11 cellular contexts compared by ENCODE assay signal in the genomic region with DNA sequence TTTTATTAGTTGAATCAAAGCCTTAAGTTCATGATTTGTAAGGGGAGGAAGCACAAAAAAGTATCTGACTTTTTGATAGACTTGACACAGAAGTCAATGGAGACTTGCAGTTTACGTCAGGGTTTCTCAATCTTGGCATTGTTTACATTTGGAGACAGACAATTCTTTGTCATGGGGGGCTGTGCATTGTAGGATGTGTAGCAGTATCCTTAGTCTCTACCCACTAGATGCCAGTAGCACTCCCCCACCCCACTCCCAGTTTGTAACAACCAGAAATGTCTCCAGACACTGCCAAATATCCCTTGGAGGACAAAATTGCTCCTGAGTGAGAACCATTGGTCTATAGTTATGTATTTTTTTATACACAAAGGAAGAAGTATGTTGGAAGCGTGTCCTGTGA.
DNase-seq lines count a peak whose midpoint lies in the region; TF ChIP-seq lines count a peak whose summit lies in the region.
"Had no signal": no experiment of that assay in that cellular context is flagged by ENCODE, and none has a peak within 500 bp of the region (broad histone marks: within the 10 kb centered on the region; RNA-seq: fewer than 3 reads in every experiment).

No MANE protein-coding gene starts in this region.

- no peaks in the 10 kb centered on the region for H3K79me2 ChIP-seq in Karpas-422 (ENCODE audit: low read length)

- no peaks in the 10 kb centered on the region for H4K20me1 ChIP-seq in Karpas-422 (ENCODE audit: insufficient read depth, low read depth, low read length)

- H3K36me3 ChIP-seq in kidney epithelial cell (ENCODE audit: control insufficient read depth, insufficient read depth, low read length): no peaks in the 10 kb centered on the region
- no peaks in the 10 kb centered on the region for H3K36me3 ChIP-seq in colonic mucosa
- H3K36me3 ChIP-seq in Karpas-422 (ENCODE audit: insufficient read depth, low read length): no peaks in the 10 kb centered on the region
- H3K36me3 ChIP-seq: pancreas had no signal

- H3K9me3 ChIP-seq in AG04450 (ENCODE audit: control insufficient read depth, insufficient read depth, low read length) (no peaks in the 10 kb centered on the region; the same call in 1 of the 2 replicates), colonic mucosa (no peaks in the 10 kb centered on the region), Karpas-422 (ENCODE audit: low read length) (no peaks in the 10 kb centered on the region)
- H3K9me3 ChIP-seq: pancreas had no signal

- H3K27me3 ChIP-seq in AG04450 (ENCODE audit: control insufficient read depth, insufficient read depth, low read length) (no peaks in the 10 kb centered on the region), kidney epithelial cell (ENCODE audit: control insufficient read depth, insufficient read depth, low read length) (no peaks in the 10 kb centered on the region), colonic mucosa (no peaks in the 10 kb centered on the region), Karpas-422 (ENCODE audit: low read length) (no peaks in the 10 kb centered on the region)
- H3K27me3 ChIP-seq: pancreas had no signal

- DNase-seq in AG04450 (ENCODE audit: low read depth, low spot score) (no peak), HFF-Myc (ENCODE audit: extremely low read depth, low read depth) (no peak), brain pericyte (ENCODE audit: low read depth, low spot score) (peak; percentile 5), kidney epithelial cell (ENCODE audit: low read depth) (no peak), colonic mucosa (no peak), Karpas-422 (no peak), NCI-H1048 (lab: John Stamatoyannopoulos, UW) (no peak), DMS 273 (lab: John Stamatoyannopoulos, UW; ENCODE audit: unreplicated experiment) (no peak)
- DNase-seq: immature natural killer cell; stimulated activated CD4-positive, alpha-beta T cell treated with anti-CD3 and anti-CD28 coated beads, Interleukin-4, amount 100 ng/mL, for 4 hours had no signal

- POLR2A ChIA-PET in AG04450 (lab: Yijun Ruan, JAX): no interaction called here

- CTCF ChIA-PET in AG04450 (lab: Charles Lee): interaction anchor here (1.0 kb wide), 1 partner anchor 46 kb away, joined by 3 read pairs; no protein-coding TSS in a partner anchor

- H3K9ac ChIP-seq in colonic mucosa (ENCODE audit: low read depth in 2 of 2, low read length in 2 of 2) (no peak overlapping the region), Karpas-422 (ENCODE audit: low read length) (no peak overlapping the region)

- H3K4me1 ChIP-seq in colonic mucosa (no peaks in the 10 kb centered on the region), Karpas-422 (ENCODE audit: low read length) (no peaks in the 10 kb centered on the region)
- H3K4me1 ChIP-seq: pancreas had no signal

- no peak overlapping the region for H2AFZ ChIP-seq in Karpas-422 (ENCODE audit: low read length)

- H3K4me3 ChIP-seq in AG04450 (ENCODE audit: low read depth, low read length) (no peak overlapping the region), HFF-Myc (replicated peaks; ENCODE audit: low read depth, low read length) (no peak overlapping the region), kidney epithelial cell (ENCODE audit: low read depth, low read length) (no peak overlapping the region), colonic mucosa (no peak overlapping the region), Karpas-422 (ENCODE audit: low read length) (no peak overlapping the region)
- H3K4me3 ChIP-seq: pancreas had no signal

- H3K4me2 ChIP-seq in Karpas-422 (ENCODE audit: low read depth, low read length, poor library complexity, severe bottlenecking): no peak overlapping the region

- H3K27ac ChIP-seq in AG04450 (ENCODE audit: low read depth, low read length): no peak overlapping the region
- H3K27ac ChIP-seq in colonic mucosa: no peak overlapping the region
- no peak overlapping the region for H3K27ac ChIP-seq in Karpas-422 (ENCODE audit: low read length)
- H3K27ac ChIP-seq: pancreas had no signal

- no peaks in the 10 kb centered on the region for H3K9me2 ChIP-seq in Karpas-422 (replicated peaks; ENCODE audit: insufficient read depth, low read length)

- intact Hi-C loops in colonic mucosa (cut with DNase I): loop anchor here (5.0 kb wide), 1 partner anchor 1126 kb away; no protein-coding TSS in a partner anchor

- TF ChIP-seq CTCF in AG04450 (IDR thresholded peaks at IDR 0.05; ENCODE audit: low read depth, low read length) (peak; percentile 16; the same call in 1 of the 2 replicates), HFF-Myc (IDR thresholded peaks at IDR 0.05; ENCODE audit: low read depth, low read length, missing control alignments) (peak; percentile 18), kidney epithelial cell (IDR thresholded peaks at IDR 0.05; ENCODE audit: insufficient read depth, low read length, poor library complexity, severe bottlenecking) (peak; percentile 12), colonic mucosa (IDR thresholded peaks at IDR 0.05) (no peak)
